ENCODE assay signal across 17 cellular contexts in the genomic region with DNA sequence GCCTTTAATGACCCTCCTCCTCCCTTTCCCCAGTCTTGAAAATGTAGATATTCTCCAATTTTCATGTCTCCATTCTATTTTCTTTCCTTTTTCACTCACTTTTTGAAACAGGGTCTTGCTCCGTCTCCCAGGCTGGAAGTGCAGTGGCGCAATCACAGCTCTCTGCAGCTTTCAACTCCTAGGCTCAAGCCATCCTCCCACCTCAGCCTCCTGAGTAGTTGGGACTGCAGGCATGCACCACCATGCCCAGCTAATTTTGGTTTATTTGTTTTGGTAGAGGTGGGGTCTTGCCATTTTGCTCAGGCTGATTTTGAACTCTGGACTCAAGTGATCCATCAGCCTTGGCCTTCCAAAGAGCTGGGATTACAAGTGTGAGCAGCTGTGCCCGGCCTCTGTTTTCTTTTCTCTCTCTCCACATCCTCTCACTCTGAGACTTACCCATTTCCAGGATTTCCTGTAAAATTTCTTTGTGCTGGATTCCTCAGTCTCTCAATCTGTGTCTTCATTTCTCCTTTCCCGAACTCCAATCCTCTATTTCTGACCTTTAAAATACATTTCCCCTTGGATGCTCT.
DNase-seq lines count a peak whose midpoint lies in the region; ATAC-seq and TF ChIP-seq lines count a peak whose summit lies in the region.
"Had no signal": no experiment of that assay in that cellular context is flagged by ENCODE, and none has a peak within 500 bp of the region (broad histone marks: within the 10 kb centered on the region; RNA-seq: fewer than 3 reads in every experiment).

No MANE protein-coding gene starts in this region.

- no peak overlapping the region for H3K4me3 ChIP-seq in IMR-90 (ENCODE audit: insufficient read depth, low read depth, low read length)
- no peak overlapping the region for H3K4me3 ChIP-seq in spleen
- H3K4me3 ChIP-seq: suprapubic skin had no signal

- in situ Hi-C loops in IMR-90 (cut with MboI; ENCODE audit: low sequenced_read_pairs) = no loop called here

- H3K36me3 ChIP-seq in IMR-90 (ENCODE audit: control insufficient read depth, insufficient read depth, low read length) = no peaks in the 10 kb centered on the region
- H3K36me3 ChIP-seq in spleen = peaks cover 0 to 11% (median 0%) of the 10 kb centered on the region in 6 donors
- H3K36me3 ChIP-seq: suprapubic skin had no signal

- intact Hi-C loops in IMR-90 (cut with micrococcal nuclease) = no loop called here
- intact Hi-C loops in spleen (cut with DNase I; ENCODE audit: low total_unique reads) = no loop called here

- H3K27ac ChIP-seq in IMR-90 (ENCODE audit: insufficient read depth, low read length) = no peak overlapping the region
- H3K27ac ChIP-seq in foreskin keratinocyte = peak overlapping the region; percentile 90
- H3K27ac ChIP-seq in spleen = no peak overlapping the region
- H3K27ac ChIP-seq: suprapubic skin had no signal

- TF ChIP-seq POLR2A in IMR-90 (IDR thresholded peaks at IDR 0.05; ENCODE audit: low read depth, low read length) (no peak), spleen (IDR thresholded peaks at IDR 0.05) (no peak)

- no TSS peak for BruUV-seq in IMR-90 (replicated peaks; lab: Mats Ljungman, UMichigan)

- no peaks in the 10 kb centered on the region; the same call in 1 of the 2 replicates for H4K20me1 ChIP-seq in IMR-90 (ENCODE audit: insufficient read depth, low read length)

- peaks cover 6% of the 10 kb centered on the region for H3K4me1 Mint-ChIP-seq in T-helper 17 cell
- H3K4me1 Mint-ChIP-seq: B cell had no signal

- ATAC-seq in IMR-90 (ENCODE audit: low read depth) = no peak
- ATAC-seq in T-helper 17 cell = no peak
- ATAC-seq in foreskin keratinocyte = no peak
- ATAC-seq: left colon had no signal

- no peak overlapping the region for H3K56ac ChIP-seq in IMR-90 (ENCODE audit: extremely low read depth, insufficient read depth, low read length)

- H2BK15ac ChIP-seq in IMR-90 (ENCODE audit: low read depth, low read length) = no peak overlapping the region

- H2AK5ac ChIP-seq in IMR-90 (ENCODE audit: low read depth, low read length) = no peak overlapping the region

- WGBS in IMR-90 (ENCODE audit: extremely low coverage in 2 of 2, insufficient read length in 1 of 2), 2 experiments = 60 to 100% methylated on average over 1 of the region's 4 CpGs
- 59 to 84% (median 78%) methylated on average over 4 of the region's 4 CpGs for WGBS in spleen, 5 donors

- no peaks in the 10 kb centered on the region for H3K9me3 ChIP-seq in IMR-90 (ENCODE audit: control insufficient read depth, insufficient read depth, low read length)
- no peaks in the 10 kb centered on the region for H3K9me3 ChIP-seq in T-helper 17 cell (ENCODE audit: control insufficient read depth, low read length, poor library complexity, severe bottlenecking)
- no peaks in the 10 kb centered on the region for H3K9me3 ChIP-seq in spleen
- H3K9me3 ChIP-seq: suprapubic skin had no signal

- H2BK120ac ChIP-seq in IMR-90 (ENCODE audit: low read depth, low read length) = no peak overlapping the region

- TF ChIP-seq RAD21 in IMR-90 (IDR thresholded peaks at IDR 0.05; ENCODE audit: low read length) = no peak

- H2BK5ac ChIP-seq in IMR-90 (ENCODE audit: low read depth, low read length, poor library complexity, severe bottlenecking) = no peak overlapping the region

- POLR2A ChIA-PET in IMR-90 (lab: Charles Lee; ENCODE audit: unreplicated experiment) = no interaction called here

- no peak overlapping the region for H4K5ac ChIP-seq in IMR-90 (ENCODE audit: low read depth, low read length)

- no peak overlapping the region for H3K4ac ChIP-seq in IMR-90 (ENCODE audit: low read depth, low read length)

- no peak overlapping the region for H4K91ac ChIP-seq in IMR-90 (ENCODE audit: insufficient read depth, low read depth, low read length)

- peaks cover 15% of the 10 kb centered on the region for H3K9me1 ChIP-seq in IMR-90 (ENCODE audit: insufficient read depth, low read length)

- no peak overlapping the region for H2BK20ac ChIP-seq in IMR-90 (ENCODE audit: low read depth, low read length)

- no peak overlapping the region for H3K4me2 ChIP-seq in IMR-90 (ENCODE audit: low read depth, low read length)

- H3K4me3 Mint-ChIP-seq in T-helper 17 cell = no peak overlapping the region
- H3K4me3 Mint-ChIP-seq: activated naive CD8-positive, alpha-beta T cell treated with anti-CD3 and anti-CD28 coated beads, Interleukin-2, amount 10 ng/mL, durations not matched to agents 7 days and 5 days; B cell had no signal

- H3K18ac ChIP-seq in IMR-90 (ENCODE audit: low read depth, low read length) = no peak overlapping the region

- peaks cover 8% of the 10 kb centered on the region for H3K4me1 ChIP-seq in IMR-90 (ENCODE audit: control insufficient read depth, insufficient read depth, low read length)
- H3K4me1 ChIP-seq in foreskin keratinocyte = peaks cover 27% of the 10 kb centered on the region
- H3K4me1 ChIP-seq in spleen = peaks cover 0 to 18% (median under 1%) of the 10 kb centered on the region in 6 donors

- no peak overlapping the region for H2AFZ ChIP-seq in IMR-90 (replicated peaks; ENCODE audit: low read length, poor library complexity)

- CTCF ChIA-PET in IMR-90 (lab: Yijun Ruan, JAX) = no interaction called here

- DNase-seq in IMR-90 (no peak), T-helper 17 cell (no peak), foreskin keratinocyte (no peak), spleen (peak; percentile 59), NCI-H1417 treated with DMSO at 0.1 percent for 48 hours (lab: John Stamatoyannopoulos, UW) (no peak), islet precursor cell (no peak)
- DNase-seq in activated CD4-positive, alpha-beta T cell treated with anti-CD3 and anti-CD28 coated beads, Interleukin-2, amount 50 U/mL, for 1 hour = no peak
- DNase-seq: activated CD4-positive, alpha-beta T cell treated with anti-CD3 and anti-CD28 coated beads, Interleukin-2, amount 50 U/mL, for 4 hours; activated naive CD8-positive, alpha-beta T cell treated with anti-CD3 and anti-CD28 coated beads, Interleukin-2, amount 10 ng/mL, durations not matched to agents 7 days and 5 days; DMS153; effector CD4-positive, alpha-beta T cell; left colon; NCI-H1105 treated with DMSO at 0.1 percent for 48 hours; NCI-H774; stimulated activated CD4-positive, alpha-beta T cell treated with anti-CD3 and anti-CD28 coated beads, Interleukin-2, amount 100 ng/mL, for 48 hours had no signal

- dilution Hi-C loops in IMR-90 (cut with HindIII; ENCODE audit: low sequenced_read_pairs, unreplicated experiment) = no loop called here

- H3K9ac ChIP-seq in IMR-90 (ENCODE audit: low read depth, low read length) = no peak overlapping the region

- TF ChIP-seq CTCF in IMR-90 (conservative IDR thresholded peaks at IDR 0.05; ENCODE audit: low read depth, low read length) = no peak
- no peak for TF ChIP-seq CTCF in foreskin keratinocyte (conservative IDR thresholded peaks at IDR 0.05)
- no peak for TF ChIP-seq CTCF in spleen (IDR thresholded peaks at IDR 0.05 in 8 of 11, conservative IDR thresholded peaks at IDR 0.05 in 3 of 11)

- peak overlapping the region; percentile 71 for H3K27ac Mint-ChIP-seq in T-helper 17 cell
- H3K27ac Mint-ChIP-seq: activated naive CD8-positive, alpha-beta T cell treated with anti-CD3 and anti-CD28 coated beads, Interleukin-2, amount 10 ng/mL, durations not matched to agents 7 days and 5 days; B cell had no signal

- H3K23ac ChIP-seq in IMR-90 (ENCODE audit: low read depth, low read length) = no peak overlapping the region

- no peak overlapping the region; the same call in 1 of the 2 replicates for H3K14ac ChIP-seq in IMR-90 (replicated peaks; ENCODE audit: low read depth, low read length)

- peaks cover 0 to 5% of the 10 kb centered on the region in 2 experiments; a peak in 1 of 4 replicates for H3K79me1 ChIP-seq in IMR-90 (ENCODE audit: low read depth in 1 of 2, low read length in 2 of 2)

- H4K8ac ChIP-seq in IMR-90 (ENCODE audit: low read depth in 2 of 2, low read length in 2 of 2) = no peak overlapping the region

- H3K27me3 Mint-ChIP-seq in T-helper 17 cell = no peaks in the 10 kb centered on the region
- H3K27me3 Mint-ChIP-seq: activated naive CD8-positive, alpha-beta T cell treated with anti-CD3 and anti-CD28 coated beads, Interleukin-2, amount 10 ng/mL, durations not matched to agents 7 days and 5 days had no signal

- H2AK9ac ChIP-seq in IMR-90 (replicated peaks; ENCODE audit: low read depth, low read length, poor library complexity) = no peak overlapping the region

- H3K36me3 Mint-ChIP-seq in T-helper 17 cell (ENCODE audit: low read depth) = peaks cover 2% of the 10 kb centered on the region

- H3K27me3 ChIP-seq in IMR-90 (ENCODE audit: control insufficient read depth, insufficient read depth, low read length) (no peaks in the 10 kb centered on the region), foreskin keratinocyte (no peaks in the 10 kb centered on the region), spleen (replicated peaks in 1 of 7) (no peaks in the 10 kb centered on the region)
- H3K27me3 ChIP-seq: suprapubic skin had no signal

TF ChIP-seq in IMR-90, 13 proteins besides CTCF, POLR2A, EP300 and RAD21:
- no peak for TF ChIP-seq BHLHE40 (IDR thresholded peaks at IDR 0.05; ENCODE audit: low read depth, low read length)
- no peak for TF ChIP-seq MXI1 (IDR thresholded peaks at IDR 0.05; ENCODE audit: borderline replicate concordance, low read depth, low read length)
- no peak for TF ChIP-seq NFE2L2 (IDR thresholded peaks at IDR 0.05; ENCODE audit: low read depth, low read length)
- no peak for TF ChIP-seq CHD1 (IDR thresholded peaks at IDR 0.05; ENCODE audit: low read depth, low read length)
- peak; percentile 54 for TF ChIP-seq CEBPB (IDR thresholded peaks at IDR 0.05; ENCODE audit: low read depth, low read length)
- TF ChIP-seq SMC3 (IDR thresholded peaks at IDR 0.05; ENCODE audit: low read depth, low read length) = no peak
- TF ChIP-seq MAFK (IDR thresholded peaks at IDR 0.05; ENCODE audit: low read depth, low read length) = no peak
